In the genomic region with DNA sequence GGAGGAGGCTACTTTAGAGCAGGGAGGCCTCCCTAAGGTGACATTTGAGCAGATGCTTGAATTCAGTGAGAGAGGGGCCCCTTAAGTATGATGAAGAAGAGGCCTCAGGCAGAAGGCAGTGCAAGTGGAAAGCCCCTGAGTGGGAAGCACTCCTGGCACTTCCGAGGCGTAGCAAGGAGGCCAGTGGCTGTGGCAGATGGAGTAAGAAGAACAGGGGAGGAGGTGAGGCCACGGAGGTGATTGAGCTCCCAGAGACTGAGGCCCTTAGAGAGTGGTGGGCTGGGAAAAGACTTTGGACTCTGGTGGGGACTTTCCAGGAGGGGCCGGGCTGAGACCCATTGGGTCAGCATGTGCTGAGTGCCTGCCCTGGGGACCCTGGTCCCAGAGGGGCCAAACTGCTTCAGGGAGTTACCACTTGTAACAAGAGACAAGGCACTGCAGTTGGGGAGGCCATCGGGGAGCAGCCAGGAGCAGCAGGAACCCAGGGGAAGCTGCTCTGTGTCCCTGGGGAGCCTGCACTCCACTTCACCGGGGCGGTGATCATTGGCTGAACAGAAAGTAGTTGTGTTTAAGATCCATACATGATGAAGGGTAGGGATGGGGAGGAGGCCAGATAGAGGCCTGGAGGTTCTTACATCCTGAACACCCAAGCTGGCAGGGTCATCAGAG, we compare ENCODE assay signal across 19 cellular contexts. TPM values are rescaled to one million over a fixed set of nuclear protein-coding genes. Genes with fewer than 3 reads are reported as not detected.
DNase-seq lines count a peak whose midpoint lies in the region; ATAC-seq, FAIRE-seq and TF ChIP-seq lines count a peak whose summit lies in the region.
"Had no signal": no experiment of that assay in that cellular context is flagged by ENCODE, and none has a peak within 500 bp of the region (broad histone marks: within the 10 kb centered on the region; RNA-seq: fewer than 3 reads in every experiment).

No MANE protein-coding gene starts in this region.

- no peak for DNase-seq in stimulated activated naive CD8-positive, alpha-beta T cell treated with anti-CD3 and anti-CD28 coated beads, Interleukin-15, Interleukin-2, amounts not matched to agents 100 U/mL and 50 U/mL, for 24 hours
- no peak for DNase-seq in astrocyte (ENCODE audit: low read depth)
- no peak for DNase-seq in CD1c-positive myeloid dendritic cell (ENCODE audit: extremely low spot score)
- no peak for DNase-seq in GM19240 (ENCODE audit: insufficient read length, low spot score)
- DNase-seq in T1000 (lab: John Stamatoyannopoulos, UW): no peak
- DNase-seq: activated CD4-positive, alpha-beta T cell treated with anti-CD3 and anti-CD28 coated beads for 48 hours; activated effector memory CD4-positive, alpha-beta T cell treated with Interleukin-2 at 50 U/mL for 16 hours; BE2C; esophagus squamous epithelium; occipital lobe; SHP77 treated with DMSO at 0.1 percent for 48 hours; T-helper 9 cell; uterus had no signal

- H3K79me2 ChIP-seq in astrocyte (ENCODE audit: insufficient read depth, low read length): peaks cover 7% of the 10 kb centered on the region

- H2AFZ ChIP-seq in astrocyte (ENCODE audit: low read depth, low read length): no peak overlapping the region

- no peak overlapping the region for H3K4me3 ChIP-seq in astrocyte (ENCODE audit: insufficient read depth, low read depth, low read length)
- H3K4me3 ChIP-seq: esophagus squamous epithelium, uterus had no signal

- H3K4me1 Mint-ChIP-seq in stimulated activated naive CD8-positive, alpha-beta T cell treated with anti-CD3 and anti-CD28 coated beads, Interleukin-15, Interleukin-2, amounts not matched to agents 100 ng/mL and 50 ng/mL, for 24 hours (ENCODE audit: low read depth): peaks cover 39% of the 10 kb centered on the region
- peaks cover 27 to 41% (median 37%) of the 10 kb centered on the region in 3 donors for H3K4me1 Mint-ChIP-seq in IgD-negative memory B cell
- no peaks in the 10 kb centered on the region for H3K4me1 Mint-ChIP-seq in astrocyte (ENCODE audit: low read depth, unreplicated experiment)

- no peaks in the 10 kb centered on the region for H3K27me3 Mint-ChIP-seq in stimulated activated naive CD8-positive, alpha-beta T cell treated with anti-CD3 and anti-CD28 coated beads, Interleukin-15, Interleukin-2, amounts not matched to agents 100 ng/mL and 50 ng/mL, for 24 hours
- H3K27me3 Mint-ChIP-seq in IgD-negative memory B cell (peaks cover 3% of the 10 kb centered on the region), astrocyte (ENCODE audit: low read depth, unreplicated experiment) (peaks cover 3% of the 10 kb centered on the region)

- no peak overlapping the region for H3K9ac ChIP-seq in astrocyte (ENCODE audit: low read length)

- H3K4me1 ChIP-seq in astrocyte (ENCODE audit: insufficient read depth, low read length): peaks cover 11% of the 10 kb centered on the region

- H3K36me3 Mint-ChIP-seq in stimulated activated naive CD8-positive, alpha-beta T cell treated with anti-CD3 and anti-CD28 coated beads, Interleukin-15, Interleukin-2, amounts not matched to agents 100 ng/mL and 50 ng/mL, for 24 hours (ENCODE audit: low read depth): peaks cover 18% of the 10 kb centered on the region
- H3K36me3 Mint-ChIP-seq in IgD-negative memory B cell (peaks cover 2% of the 10 kb centered on the region), astrocyte (ENCODE audit: low read depth, unreplicated experiment) (no peaks in the 10 kb centered on the region)

- peak overlapping the region; percentile 69 for H3K27ac Mint-ChIP-seq in stimulated activated naive CD8-positive, alpha-beta T cell treated with anti-CD3 and anti-CD28 coated beads, Interleukin-15, Interleukin-2, amounts not matched to agents 100 ng/mL and 50 ng/mL, for 24 hours
- H3K27ac Mint-ChIP-seq in IgD-negative memory B cell (peak overlapping the region; percentile 44 to 93 (median 76)), astrocyte (ENCODE audit: unreplicated experiment) (peak overlapping the region; percentile 27)
- H3K27ac Mint-ChIP-seq: mesothelial cell of epicardium had no signal

- no peaks in the 10 kb centered on the region for H3K27me3 ChIP-seq in astrocyte (ENCODE audit: insufficient read depth, low read length)
- H3K27me3 ChIP-seq: BE2C, esophagus squamous epithelium, uterus had no signal

- H3K36me3 ChIP-seq in astrocyte (ENCODE audit: insufficient read depth, low read length): peaks cover 3% of the 10 kb centered on the region
- H3K36me3 ChIP-seq: esophagus squamous epithelium, uterus had no signal

- TF ChIP-seq CTCF in astrocyte (IDR thresholded peaks at IDR 0.05; ENCODE audit: insufficient read depth, low read depth, low read length): no peak

- H3K9me3 Mint-ChIP-seq in stimulated activated naive CD8-positive, alpha-beta T cell treated with anti-CD3 and anti-CD28 coated beads, Interleukin-15, Interleukin-2, amounts not matched to agents 100 ng/mL and 50 ng/mL, for 24 hours: no peaks in the 10 kb centered on the region
- H3K9me3 Mint-ChIP-seq in IgD-negative memory B cell: no peaks in the 10 kb centered on the region
- peaks cover 2% of the 10 kb centered on the region for H3K9me3 Mint-ChIP-seq in astrocyte (ENCODE audit: unreplicated experiment)
- H3K9me3 Mint-ChIP-seq: mesothelial cell of epicardium had no signal

- no peaks in the 10 kb centered on the region for H3K9me3 ChIP-seq in astrocyte (ENCODE audit: insufficient read depth, low read depth, low read length)
- H3K9me3 ChIP-seq: BE2C, esophagus squamous epithelium, uterus had no signal

- ATAC-seq in stimulated activated naive CD8-positive, alpha-beta T cell treated with anti-CD3 and anti-CD28 coated beads, Interleukin-15, Interleukin-2, amounts not matched to agents 100 U/mL and 50 U/mL, for 24 hours: no peak
- ATAC-seq in HG03108 (IDR thresholded peaks at IDR 0.05; ENCODE audit: unreplicated experiment): no peak

- peak overlapping the region; percentile 57 for H3K4me3 Mint-ChIP-seq in stimulated activated naive CD8-positive, alpha-beta T cell treated with anti-CD3 and anti-CD28 coated beads, Interleukin-15, Interleukin-2, amounts not matched to agents 100 ng/mL and 50 ng/mL, for 24 hours
- H3K4me3 Mint-ChIP-seq in IgD-negative memory B cell (peak overlapping the region in 3 of 4 donors; percentile 55 to 71 (median 64)), astrocyte (ENCODE audit: unreplicated experiment) (no peak overlapping the region)
- H3K4me3 Mint-ChIP-seq: mesothelial cell of epicardium had no signal

- H4K20me1 ChIP-seq in astrocyte (ENCODE audit: insufficient read depth, low read length): no peaks in the 10 kb centered on the region

- H3K4me2 ChIP-seq in astrocyte (ENCODE audit: low read length): no peak overlapping the region

- no peak for FAIRE-seq in astrocyte (lab: Jason Lieb, UNC)
- FAIRE-seq: bronchial epithelial cell had no signal

- no peak overlapping the region for H3K27ac ChIP-seq in astrocyte (ENCODE audit: low read depth, low read length)
- H3K27ac ChIP-seq: esophagus squamous epithelium, uterus had no signal

RNA-seq across cellular contexts. Expression of gene CENPM, which starts 2.5 kb away (rescaled TPM):
- polyA plus RNA-seq in IgD-negative memory B cell: 28.7 TPM
- total RNA-seq in astrocyte: 0.84 and 2.0 TPM in 2 replicates

RNA-seq across cellular contexts. Expression of gene SEPTIN3, which starts 19.8 kb away (rescaled TPM):
- 0.05 TPM for polyA plus RNA-seq in IgD-negative memory B cell
- 0.43 and 0.52 TPM in 2 replicates for total RNA-seq in astrocyte

RNA-seq across cellular contexts. Expression of gene TNFRSF13C, which starts 22.8 kb away (rescaled TPM):
- 80.6 TPM for polyA plus RNA-seq in IgD-negative memory B cell
- total RNA-seq in astrocyte: 0.12 TPM in 1 of 2 replicates, not detected in the other

RNA-seq across cellular contexts. Expression of gene SHISA8, which starts 34.6 kb away (rescaled TPM):
- 1.7 TPM for polyA plus RNA-seq in IgD-negative memory B cell
- not detected in 2 replicates for total RNA-seq in astrocyte
- total RNA-seq: bronchial epithelial cell, esophagus squamous epithelium, kidney epithelial cell, mesothelial cell of epicardium, occipital lobe had no signal
